ENCODE assay signal across 8 cellular contexts in genomic region chr2:231666171-231667095, GRCh38. TPM values are rescaled to one million over a fixed set of nuclear protein-coding genes. Genes with fewer than 3 reads are reported as not detected.
A peak's percentile ranks its signal among the peaks of the same experiment; 100 is the strongest.
DNase-seq lines count a peak whose midpoint lies in the region; ATAC-seq and TF ChIP-seq lines count a peak whose summit lies in the region.

No MANE protein-coding gene starts in this region.

- H3K27me3 Mint-ChIP-seq in nephron (ENCODE audit: low read depth) (no peaks in the 10 kb centered on the region), T-helper 17 cell (no peaks in the 10 kb centered on the region)

- H3K4me1 Mint-ChIP-seq in nephron (peaks cover 22% of the 10 kb centered on the region), T-helper 17 cell (peaks cover 3% of the 10 kb centered on the region)

- H3K9me3 ChIP-seq in T-helper 17 cell (ENCODE audit: control insufficient read depth, low read length, poor library complexity, severe bottlenecking): no peaks in the 10 kb centered on the region

- ATAC-seq in GM21447 (IDR thresholded peaks at IDR 0.05; ENCODE audit: unreplicated experiment): peak; percentile 53
- ATAC-seq in GM18520 (IDR thresholded peaks at IDR 0.05; ENCODE audit: unreplicated experiment): no peak
- no peak for ATAC-seq in T-helper 17 cell

- H3K36me3 Mint-ChIP-seq in nephron (ENCODE audit: low read depth) (no peaks in the 10 kb centered on the region), T-helper 17 cell (ENCODE audit: low read depth) (no peaks in the 10 kb centered on the region)

- no peaks in the 10 kb centered on the region for H3K9me3 Mint-ChIP-seq in nephron

- no peak for TF ChIP-seq CTCF in foreskin fibroblast (IDR thresholded peaks at IDR 0.05; ENCODE audit: low read depth, low read length)
- no peak for TF ChIP-seq CTCF in nephron (IDR thresholded peaks at IDR 0.05; ENCODE audit: unreplicated experiment in 3 of 3)

- peak; percentile 99 for DNase-seq in EH (ENCODE audit: low read depth)
- DNase-seq in HUDEP-2 (lab: John Stamatoyannopoulos, UW; ENCODE audit: unreplicated experiment in 76 of 76): peak; percentile 11 to 96 (median 89)
- peak; percentile 94 for DNase-seq in SW480 (ENCODE audit: low spot score)
- DNase-seq in foreskin fibroblast: peak; percentile 97 to 99
- no peak for DNase-seq in T-helper 17 cell

- H3K4me3 Mint-ChIP-seq in nephron (peak overlapping the region; percentile 78 to 85 (median 81)), T-helper 17 cell (no peak overlapping the region)

- peak overlapping the region; percentile 43 to 63 for H3K4me3 ChIP-seq in foreskin fibroblast (ENCODE audit: low read depth in 1 of 2, low read length in 2 of 2)

- H3K27ac Mint-ChIP-seq in nephron (peak overlapping the region; percentile 98 to 99 (median 98)), T-helper 17 cell (no peak overlapping the region)

RNA-seq across cellular contexts. Expression of gene PTMA, which starts 41.9 kb away (rescaled TPM):
- 1,000 to 10,000 TPM; 1,121 to 1,256 TPM for total RNA-seq in T-helper 17 cell

Comparison
In these comparisons a context has a peak if more than half of its experiments do, and no peak if none do; other contexts are left out.
1. DNase-seq: peak in EH (single experiment), HUDEP-2 (76 of 76), SW480 (single experiment) and foreskin fibroblast (2 of 2); none in T-helper 17 cell (0 of 3).